ENCODE assay signal across 8 cellular contexts in genomic region chr6:136643850-136644596, GRCh38.
A peak's percentile ranks its signal among the peaks of the same experiment; 100 is the strongest.
DNase-seq lines count a peak whose midpoint lies in the region; ATAC-seq and TF ChIP-seq lines count a peak whose summit lies in the region.

No MANE protein-coding gene starts in this region.

- H3K27ac ChIP-seq in MM.1S (ENCODE audit: low read length) (no peak overlapping the region), testis (peak overlapping the region; percentile 63 to 69)

- TF ChIP-seq CTCF in CD14-positive monocyte (IDR thresholded peaks at IDR 0.05): peak; percentile 95
- TF ChIP-seq CTCF in MM.1S (IDR thresholded peaks at IDR 0.05; ENCODE audit: low read length): peak; percentile 89
- peak; percentile 94 for TF ChIP-seq CTCF in osteocyte (IDR thresholded peaks at IDR 0.05)
- peak; percentile 82 to 90 (median 84) for TF ChIP-seq CTCF in testis (IDR thresholded peaks at IDR 0.05)

- TF ChIP-seq POLR2A in testis (IDR thresholded peaks at IDR 0.05): no peak

- WGBS in testis, 2 donors: 16 to 32% methylated on average over 5 of the region's 5 CpGs

- H3K36me3 Mint-ChIP-seq in CD14-positive monocyte (peaks cover 18 to 21% of the 10 kb centered on the region in 2 donors), osteocyte (ENCODE audit: unreplicated experiment) (no peaks in the 10 kb centered on the region)

- ATAC-seq in GM21360 (IDR thresholded peaks at IDR 0.05; ENCODE audit: unreplicated experiment): peak; percentile 47

- H3K4me1 ChIP-seq in MM.1S (ENCODE audit: low read length): peaks cover 9% of the 10 kb centered on the region; the same call in 1 of the 2 replicates
- H3K4me1 ChIP-seq in testis: peaks cover 53% of the 10 kb centered on the region

- no peaks in the 10 kb centered on the region for H3K36me3 ChIP-seq in MM.1S (replicated peaks; ENCODE audit: insufficient read depth, low read length)
- no peaks in the 10 kb centered on the region for H3K36me3 ChIP-seq in testis (ENCODE audit: low read depth, missing control alignments)

- H3K4me3 Mint-ChIP-seq in CD14-positive monocyte (no peak overlapping the region), osteocyte (ENCODE audit: unreplicated experiment) (no peak overlapping the region)

- H2AFZ ChIP-seq in MM.1S (ENCODE audit: low read length): no peak overlapping the region

- H3K27me3 Mint-ChIP-seq in CD14-positive monocyte (ENCODE audit: low read depth in 3 of 3): no peaks in the 10 kb centered on the region
- H3K27me3 Mint-ChIP-seq in osteocyte (ENCODE audit: unreplicated experiment): no peaks in the 10 kb centered on the region

- H3K27me3 ChIP-seq in MM.1S (replicated peaks; ENCODE audit: insufficient read depth, low read length): no peaks in the 10 kb centered on the region
- H3K27me3 ChIP-seq in testis: no peaks in the 10 kb centered on the region

- H3K9ac ChIP-seq in MM.1S (ENCODE audit: low read length): no peak overlapping the region

- H3K4me3 ChIP-seq in MM.1S (ENCODE audit: low read length) (no peak overlapping the region), testis (no peak overlapping the region)

- no peaks in the 10 kb centered on the region for H3K79me2 ChIP-seq in MM.1S (ENCODE audit: low read length)

- no peaks in the 10 kb centered on the region for H3K9me2 ChIP-seq in MM.1S (replicated peaks; ENCODE audit: insufficient read depth, low read length)

- H3K9me3 ChIP-seq in MM.1S (replicated peaks; ENCODE audit: insufficient read depth, low read length): no peaks in the 10 kb centered on the region
- H3K9me3 ChIP-seq in testis: no peaks in the 10 kb centered on the region

- H3K9me3 Mint-ChIP-seq in CD14-positive monocyte (no peaks in the 10 kb centered on the region), osteocyte (ENCODE audit: unreplicated experiment) (no peaks in the 10 kb centered on the region)

- DNase-seq in CD14-positive monocyte (ENCODE audit: low spot score) (peak; percentile 63), MM.1S (peak; percentile 66), SHP77 treated with DMSO at 0.1 percent for 48 hours (lab: John Stamatoyannopoulos, UW) (peak; percentile 63), foreskin melanocyte (peak; percentile 63), osteocyte (ENCODE audit: extremely low spot score, unreplicated experiment) (peak; percentile 91), testis (peak; percentile 97)
- DNase-seq in activated effector memory CD4-positive, alpha-beta T cell treated with Interleukin-2 at 50 U/mL for 16 hours: peak; percentile 53

- H3K4me2 ChIP-seq in MM.1S (ENCODE audit: low read depth, low read length): peak overlapping the region; percentile 38; the same call in 1 of the 2 replicates

- no peaks in the 10 kb centered on the region for H3K4me1 Mint-ChIP-seq in CD14-positive monocyte
- H3K4me1 Mint-ChIP-seq in osteocyte (ENCODE audit: unreplicated experiment): peaks cover 2% of the 10 kb centered on the region

- H3K27ac Mint-ChIP-seq in CD14-positive monocyte (peak overlapping the region in 1 of 7 donors; percentile 71), osteocyte (ENCODE audit: unreplicated experiment) (no peak overlapping the region)

- no peaks in the 10 kb centered on the region for H4K20me1 ChIP-seq in MM.1S (ENCODE audit: insufficient read depth, low read length)

- no peaks in the 10 kb centered on the region for H3F3A ChIP-seq in MM.1S (ENCODE audit: insufficient read depth, low read length)

- intact Hi-C loops in CD14-positive monocyte (cut with micrococcal nuclease): loop anchor here in 1 of 2 donors (2.0 to 10.0 kb wide), 2 partner anchors 59 to 149 kb away; partner anchors contain the start of gene MAP3K5
- intact Hi-C loops in testis (cut with DNase I; ENCODE audit: low total_unique reads): no loop called here
